ENCODE assay signal across 8 cellular contexts in genomic region chr4:82721819-82722423, GRCh38.
DNase-seq lines count a peak whose midpoint lies in the region; ATAC-seq and TF ChIP-seq lines count a peak whose summit lies in the region.

No MANE protein-coding gene starts in this region.

- H3K27ac ChIP-seq in PC-9, result no peak overlapping the region

- no peaks in the 10 kb centered on the region for H3K36me3 ChIP-seq in PC-9 (ENCODE audit: low read depth)

- intact Hi-C loops in PC-9 (cut with micrococcal nuclease; ENCODE audit: unreplicated experiment), result loop anchor here (2.0 kb wide), 1 partner anchor 81 kb away; no protein-coding TSS in a partner anchor

- H3K27me3 Mint-ChIP-seq in neural crest cell (ENCODE audit: low read depth), result no peaks in the 10 kb centered on the region

- CTCF ChIA-PET in PC-9 (lab: Charles Lee), result interaction anchor here (0.6 to 0.7 kb wide), 2 partner anchors 53 to 259 kb away, joined by 4 to 13 read pairs; no protein-coding TSS in a partner anchor

- H4K20me1 ChIP-seq in PC-9 (ENCODE audit: insufficient read depth), result no peaks in the 10 kb centered on the region

- no peak overlapping the region for H3K27ac Mint-ChIP-seq in neural crest cell (ENCODE audit: unreplicated experiment)

- TF ChIP-seq CTCF in PC-9 (conservative IDR thresholded peaks at IDR 0.05) (peak; percentile 57), choroid plexus epithelial cell (conservative IDR thresholded peaks at IDR 0.05; ENCODE audit: low read depth, low read length) (peak; percentile 43), neural crest cell (conservative IDR thresholded peaks at IDR 0.05) (peak; percentile 60)

- no peak overlapping the region for H2AFZ ChIP-seq in PC-9

- peaks cover 6% of the 10 kb centered on the region for H3K4me1 Mint-ChIP-seq in neural crest cell

- no peaks in the 10 kb centered on the region for H3F3A ChIP-seq in PC-9 (ENCODE audit: insufficient read depth, low read depth)

- no peaks in the 10 kb centered on the region for H3K9me2 ChIP-seq in PC-9 (ENCODE audit: insufficient read depth)

- DNase-seq in activated CD4-positive, alpha-beta T cell treated with anti-CD3 and anti-CD28 coated beads for 48 hours, result peak; percentile 36
- no peak for DNase-seq in activated CD4-positive, alpha-beta T cell treated with anti-CD3 and anti-CD28 coated beads for 1 hour
- DNase-seq in PC-9 (peak in 1 of 2 experiments; percentile 18), choroid plexus epithelial cell (ENCODE audit: low read depth) (peak; percentile 38), neural crest cell (ENCODE audit: low read depth, low spot score) (no peak), cerebellar nuclear complex (lab: John Stamatoyannopoulos, UW) (no peak), NCI-H128 (lab: John Stamatoyannopoulos, UW; ENCODE audit: unreplicated experiment) (no peak)

- no peak overlapping the region for H3K4me2 ChIP-seq in PC-9

- no peak overlapping the region for H3K4me3 Mint-ChIP-seq in neural crest cell

- H3K27me3 ChIP-seq in PC-9 (ENCODE audit: insufficient read depth, low read depth), result no peaks in the 10 kb centered on the region

- no peaks in the 10 kb centered on the region for H3K9me3 Mint-ChIP-seq in neural crest cell

- peak; percentile 65 for ATAC-seq in HG02610 (IDR thresholded peaks at IDR 0.05; ENCODE audit: unreplicated experiment)

- no peaks in the 10 kb centered on the region for H3K4me1 ChIP-seq in PC-9 (replicated peaks; ENCODE audit: insufficient read depth)

- H3K79me2 ChIP-seq in PC-9 (ENCODE audit: low read depth), result no peaks in the 10 kb centered on the region

- no TSS peak for BruUV-seq in PC-9 (replicated peaks; lab: Mats Ljungman, UMichigan)

- no peaks in the 10 kb centered on the region for H3K36me3 Mint-ChIP-seq in neural crest cell (ENCODE audit: low read depth)

- H3K4me3 ChIP-seq in PC-9 (no peak overlapping the region), choroid plexus epithelial cell (ENCODE audit: low read depth, low read length) (no peak overlapping the region)

- POLR2A ChIA-PET in PC-9 (lab: Charles Lee; ENCODE audit: unreplicated experiment), result interaction anchor here (0.6 kb wide), 1 partner anchor 10 kb away, joined by 6 read pairs; no protein-coding TSS in a partner anchor

- no peaks in the 10 kb centered on the region for H3K9me3 ChIP-seq in PC-9 (ENCODE audit: insufficient read depth, low read depth)

Comparison
In these comparisons a context has a peak if more than half of its experiments do, and no peak if none do; other contexts are left out.
1. DNase-seq: peak in activated CD4-positive, alpha-beta T cell treated with anti-CD3 and anti-CD28 coated beads for 48 hours (single experiment) and choroid plexus epithelial cell (single experiment); none in activated CD4-positive, alpha-beta T cell treated with anti-CD3 and anti-CD28 coated beads for 1 hour (single experiment), neural crest cell (single experiment), cerebellar nuclear complex (0 of 2) and NCI-H128 (single experiment).
2. Peak in every context shown above with its lines, with median percentiles within 50 percentile points of each other: CTCF ChIP-seq.